8 cellular contexts compared by ENCODE assay signal in the genomic region with DNA sequence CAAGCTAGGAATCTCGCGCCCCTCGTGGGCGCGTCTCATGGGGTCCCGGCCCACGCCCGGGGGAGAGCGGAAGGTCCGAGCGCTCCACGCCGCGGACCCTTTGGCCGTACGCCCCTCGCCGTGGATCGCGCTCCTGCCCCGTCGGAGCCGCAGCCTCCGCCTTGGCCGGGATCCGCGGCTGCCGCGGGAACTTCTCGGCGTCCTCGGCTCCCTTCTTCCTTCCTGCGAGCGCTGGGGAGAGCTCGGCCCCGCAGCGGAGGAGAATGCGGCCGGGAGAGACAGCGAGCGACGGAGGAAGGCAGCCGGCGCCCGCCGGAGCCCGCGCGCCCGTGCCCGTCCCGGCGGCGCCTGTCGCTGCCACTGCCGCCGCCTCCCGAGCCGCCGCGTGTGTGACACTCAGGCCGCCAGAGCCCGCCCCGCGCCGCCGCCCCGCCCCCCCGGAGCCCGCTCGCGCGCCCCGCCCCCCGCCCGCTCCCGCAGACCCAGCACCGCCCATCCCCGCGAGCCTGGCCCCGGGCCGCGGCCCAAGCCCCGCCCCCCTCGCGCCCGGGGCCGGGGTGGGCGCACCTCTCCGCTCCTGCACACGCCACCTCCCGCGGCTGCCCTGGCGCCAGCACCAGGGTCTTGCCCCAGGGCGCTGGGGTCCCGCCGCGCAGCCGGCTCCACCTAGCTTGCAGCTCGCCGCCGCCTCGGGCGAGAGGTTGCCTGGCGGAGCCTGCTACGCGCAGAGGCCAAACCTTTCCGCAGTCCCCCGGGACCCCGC. TPM values are rescaled to one million over a fixed set of nuclear protein-coding genes. Genes with fewer than 3 reads are reported as not detected.
A peak's percentile ranks its signal among the peaks of the same experiment; 100 is the strongest.
DNase-seq lines count a peak whose midpoint lies in the region; FAIRE-seq and TF ChIP-seq lines count a peak whose summit lies in the region.

TSS of gene SHB (minus strand) at position 362 of the 763 bp plus-strand sequence. CDS start 582 bp downstream, outside the sequence.

- H3K27me3 ChIP-seq in MG63 (no peaks in the 10 kb centered on the region), rectal smooth muscle tissue (ENCODE audit: control insufficient read depth, insufficient read depth, low read length) (no peaks in the 10 kb centered on the region), vagina (no peaks in the 10 kb centered on the region)

- H3K4me1 ChIP-seq in rectal smooth muscle tissue (ENCODE audit: control insufficient read depth, insufficient read depth, low read length) (peaks cover 9% of the 10 kb centered on the region), vagina (peaks cover 47% of the 10 kb centered on the region)

- intact Hi-C loops in vagina (cut with DNase I) = loop anchor here (5.0 kb wide), 3 partner anchors 47 to 157 kb away; no protein-coding TSS in a partner anchor

- TF ChIP-seq POLR2A in H54 (IDR thresholded peaks at IDR 0.05; ENCODE audit: low read depth, low read length) (peak; percentile 93), vagina (IDR thresholded peaks at IDR 0.05) (no peak)

- TF ChIP-seq CTCF in vagina (IDR thresholded peaks at IDR 0.05) = peak in 1 of 3 experiments; percentile 19

- DNase-seq in ELF-1 (ENCODE audit: low read depth, low spot score) (peak; percentile 98), H54 (ENCODE audit: insufficient read length, low spot score) (peak; percentile 62), MG63 (peak; percentile 64), T-helper 2 cell (peak; percentile 65 to 86 (median 74)), anterior cingulate cortex (lab: John Stamatoyannopoulos, UW) (peak in 54 of 58 donors; percentile 40 to 87 (median 79)), hepatic stellate cell (ENCODE audit: low spot score) (peak; percentile 93), vagina (ENCODE audit: extremely low spot score in 2 of 2) (no peak)

- H3K9me3 ChIP-seq in MG63 (no peaks in the 10 kb centered on the region), vagina (no peaks in the 10 kb centered on the region)

- H3K27ac ChIP-seq in rectal smooth muscle tissue (ENCODE audit: low read depth, low read length) (peak within 1 kb of the TSS; percentile 84), vagina (peak within 1 kb of the TSS; percentile 87)

- H3K4me3 ChIP-seq in MG63 (peak within 1 kb of the TSS; percentile 77), rectal smooth muscle tissue (ENCODE audit: low read length) (peak within 1 kb of the TSS; percentile 92), vagina (peak within 1 kb of the TSS; percentile 91 to 94)

- no peak for FAIRE-seq in H54 (lab: Jason Lieb, UNC)

- H3K9ac ChIP-seq in rectal smooth muscle tissue (ENCODE audit: low read length) = peak within 1 kb of the TSS; percentile 81

- H3K36me3 ChIP-seq in MG63 (no peaks in the 10 kb centered on the region; the same call in 1 of the 2 replicates), rectal smooth muscle tissue (ENCODE audit: control insufficient read depth, insufficient read depth, low read length) (no peaks in the 10 kb centered on the region), vagina (no peaks in the 10 kb centered on the region)

RNA-seq across cellular contexts. Expression of gene SHB, which starts in this region (rescaled TPM):
- total RNA-seq in MG63 (2014; rRNA removed; shearing (Covaris generic); ENCODE audit: low replicate concordance) = 6.0 and 20.0 TPM in 2 replicates
- total RNA-seq in vagina = 20.9 TPM

Comparison
In these comparisons a context has a peak if more than half of its experiments do, and no peak if none do; other contexts are left out.
1. DNase-seq: peak in ELF-1 (single experiment), H54 (single experiment), MG63 (single experiment), T-helper 2 cell (5 of 5), anterior cingulate cortex (54 of 58) and hepatic stellate cell (single experiment); none in vagina (0 of 2).
2. Peak in every context shown above with its lines, with median percentiles within 50 percentile points of each other: H3K4me3 ChIP-seq.